In the genomic region with DNA sequence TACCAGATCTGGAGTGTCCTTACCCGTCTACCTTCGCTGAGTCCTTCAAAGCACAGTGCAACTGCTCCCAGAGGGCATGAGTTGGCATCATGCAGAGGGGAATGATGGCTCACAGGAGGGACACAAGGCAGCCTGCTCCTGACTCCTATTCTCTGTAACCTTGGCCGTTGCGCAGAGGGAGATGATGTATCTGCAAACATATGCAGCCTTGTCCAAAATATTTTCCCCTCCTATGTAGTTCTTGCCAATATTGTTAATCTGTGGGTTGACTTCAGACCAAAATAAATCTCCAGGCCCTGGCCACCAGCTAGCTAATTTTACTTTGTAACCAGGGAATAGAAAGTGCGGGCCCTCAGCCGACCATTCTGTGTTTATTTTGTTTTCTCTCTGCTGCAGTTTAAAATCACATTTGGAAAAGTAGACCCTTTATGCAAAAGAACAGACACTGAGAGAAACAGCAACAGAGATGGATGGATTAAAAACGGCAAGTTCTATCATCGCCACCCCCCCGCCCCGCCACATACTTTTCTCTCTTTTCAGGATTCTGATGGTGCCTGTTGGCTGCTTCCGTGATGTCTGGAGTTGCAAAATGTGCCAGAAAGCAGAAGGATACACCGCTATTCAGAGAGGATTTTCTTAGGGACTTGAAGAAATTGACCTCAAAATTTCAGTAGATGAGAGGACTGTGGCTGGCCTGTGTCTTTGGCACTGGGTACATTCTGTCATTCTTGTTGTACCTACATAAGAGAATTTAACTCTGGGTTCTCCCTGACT, we compare ENCODE assay signal across 19 cellular contexts.
"Had no signal": no experiment of that assay in that cellular context is flagged by ENCODE, and none has a peak within 500 bp of the region (broad histone marks: within the 10 kb centered on the region; RNA-seq: fewer than 3 reads in every experiment).

No MANE protein-coding gene starts in this region.

- H3K4me3 Mint-ChIP-seq: central memory CD8-positive, alpha-beta T cell; natural killer cell treated with Interleukin-12 subunit alpha and Interleukin-12 subunit beta and Interleukin-15 and Interleukin-18, amount 100 ng/mL, for 72 hours had no signal

- H3K27ac Mint-ChIP-seq: activated naive CD4-positive, alpha-beta T cell treated with anti-CD3 and anti-CD28 coated beads, Interleukin-2, amount 50 U/mL, for 72 hours; natural killer cell treated with Interleukin-12 subunit alpha and Interleukin-12 subunit beta and Interleukin-15 and Interleukin-18, amount 100 ng/mL, for 72 hours had no signal

- H3K27me3 ChIP-seq: sigmoid colon, upper lobe of right lung had no signal

- DNase-seq: activated CD4-positive, alpha-beta T cell treated with anti-CD3 and anti-CD28 coated beads, Interleukin-2, amount 50 U/mL, for 1 hour; activated effector memory CD4-positive, alpha-beta T cell treated with Interleukin-2 at 50 U/mL for 16 hours; activated T-cell treated with anti-CD3 and anti-CD28 coated beads, Interleukin-2, amount 50 U/mL, for 1 hour; anterior cingulate cortex; cortex of kidney; effector CD8-positive, alpha-beta T cell; head of caudate nucleus; mesenchymal stem cell; occipital lobe; psoas muscle; sigmoid colon; stimulated activated CD4-positive, alpha-beta T cell treated with anti-CD3 and anti-CD28 coated beads, Interleukin-4, amount 100 ng/mL, for 1 hour; stimulated activated CD8-positive, alpha-beta memory T cell treated with anti-CD3 and anti-CD28 coated beads, Interleukin-4, amount 100 ng/mL, for 48 hours; stimulated activated naive CD8-positive, alpha-beta T cell treated with anti-CD3 and anti-CD28 coated beads, Interleukin-15, Interleukin-2, amounts not matched to agents 100 U/mL and 50 U/mL, for 24 hours; upper lobe of right lung had no signal

- H3K9me3 ChIP-seq: sigmoid colon, upper lobe of right lung had no signal

- ATAC-seq: activated naive CD4-positive, alpha-beta T cell treated with anti-CD3 and anti-CD28 coated beads, Interleukin-2, amount 50 U/mL, for 72 hours; left lobe of liver; natural killer cell treated with Interleukin-12 subunit alpha and Interleukin-12 subunit beta and Interleukin-15 and Interleukin-18, amount 100 ng/mL, for 72 hours; psoas muscle; stimulated activated naive CD8-positive, alpha-beta T cell treated with anti-CD3 and anti-CD28 coated beads, Interleukin-15, Interleukin-2, amounts not matched to agents 100 U/mL and 50 U/mL, for 24 hours; upper lobe of right lung had no signal

- H3K27ac ChIP-seq: psoas muscle, sigmoid colon, upper lobe of right lung had no signal

- H3K36me3 ChIP-seq: sigmoid colon, upper lobe of right lung had no signal

- H3K4me1 ChIP-seq: psoas muscle, upper lobe of right lung had no signal

- H3K27me3 Mint-ChIP-seq: central memory CD8-positive, alpha-beta T cell had no signal

- H3K4me3 ChIP-seq: psoas muscle, sigmoid colon, upper lobe of right lung had no signal
